ENCODE assay signal across 1 cellular context in genomic region chr10:114678806-114679205, GRCh38.
TF ChIP-seq lines count a peak whose summit lies in the region.

No MANE protein-coding gene starts in this region.

TF ChIP-seq in IMR-90, 13 proteins besides CTCF, POLR2A, EP300 and RAD21 (continued from another document):
- no peak for TF ChIP-seq ELK1 (IDR thresholded peaks at IDR 0.05; ENCODE audit: borderline replicate concordance, low read depth, low read length)
